In the genomic region with DNA sequence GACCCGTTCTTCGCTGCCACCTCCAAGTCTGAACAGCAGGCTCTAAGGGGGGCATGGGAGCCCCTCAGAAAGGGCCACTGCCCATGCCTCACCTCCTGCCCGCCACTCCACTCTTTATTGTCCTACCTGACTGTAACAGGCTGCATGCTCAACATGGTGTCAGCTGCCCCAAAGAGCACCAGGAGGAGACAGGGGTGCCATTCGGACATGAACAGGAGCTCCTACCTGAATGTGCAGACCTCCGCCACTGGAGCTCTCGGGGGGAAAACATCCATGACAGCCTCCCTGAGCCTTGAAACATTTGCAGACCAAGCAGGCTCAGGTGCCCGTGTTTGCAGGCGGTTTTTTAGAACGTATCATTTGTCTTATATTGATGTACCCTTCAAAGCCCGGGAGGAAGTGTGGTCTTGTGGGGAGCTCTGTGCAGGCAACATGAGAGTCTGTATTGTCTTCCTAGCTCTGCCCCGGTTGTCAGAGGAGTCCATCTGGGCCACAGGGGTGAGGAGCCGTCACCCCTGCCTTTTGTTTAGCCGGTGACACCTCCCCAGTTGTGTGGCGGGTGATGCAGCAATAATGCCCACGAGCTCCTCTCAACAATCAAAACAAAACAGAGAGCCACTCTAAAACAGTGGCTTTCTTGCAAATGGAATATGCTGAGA, we compare ENCODE assay signal across 13 cellular contexts. TPM values are rescaled to one million over a fixed set of nuclear protein-coding genes. Genes with fewer than 3 reads are reported as not detected.
DNase-seq lines count a peak whose midpoint lies in the region; ATAC-seq, FAIRE-seq and TF ChIP-seq lines count a peak whose summit lies in the region.
"Had no signal": no experiment of that assay in that cellular context is flagged by ENCODE, and none has a peak within 500 bp of the region (broad histone marks: within the 10 kb centered on the region; RNA-seq: fewer than 3 reads in every experiment).

No MANE protein-coding gene starts in this region.

- no peaks in the 10 kb centered on the region for H3K36me3 ChIP-seq in BLaER1
- no peaks in the 10 kb centered on the region for H3K36me3 ChIP-seq in BE2C

- no peak for ATAC-seq in Right ventricle myocardium inferior
- ATAC-seq: body of pancreas had no signal

- no peak for TF ChIP-seq CTCF in BE2C (IDR thresholded peaks at IDR 0.05; ENCODE audit: low read depth, low read length)

- DNase-seq in HTR-8/SVneo (ENCODE audit: insufficient read length, low spot score) (no peak), activated T-cell treated with anti-CD3 and anti-CD28 coated beads for 48 hours (ENCODE audit: low read depth) (peak; percentile 56), left kidney (ENCODE audit: low read depth, low spot score) (peak; percentile 14), BE2C (no peak), NCI-H69 (lab: John Stamatoyannopoulos, UW) (no peak), Right ventricle myocardium inferior (ENCODE audit: missing footprints) (no peak), NCI-H2171 (lab: John Stamatoyannopoulos, UW) (no peak)
- DNase-seq: NCI-H510A treated with DMSO at 0.1 percent for 48 hours, posterior cingulate gyrus had no signal

- peak overlapping the region; percentile 82 for H3K4me2 ChIP-seq in BLaER1

- peak; percentile 49 for FAIRE-seq in HTR-8/SVneo (lab: Jason Lieb, UNC)
- FAIRE-seq: RCC 7860 had no signal

- H3K9me3 ChIP-seq in BLaER1 = peaks cover 11% of the 10 kb centered on the region
- H3K9me3 ChIP-seq in BE2C = no peaks in the 10 kb centered on the region
- H3K9me3 ChIP-seq: body of pancreas had no signal

- H3K4me1 ChIP-seq in BLaER1 (peaks cover 22% of the 10 kb centered on the region), BE2C (no peaks in the 10 kb centered on the region)
- H3K4me1 ChIP-seq: body of pancreas had no signal

- intact Hi-C loops in Right ventricle myocardium inferior (cut with DNase I) = no loop called here

- peaks cover 21% of the 10 kb centered on the region for H4K20me1 ChIP-seq in BLaER1

- H3K4me3 ChIP-seq in BLaER1 = no peak overlapping the region
- H3K4me3 ChIP-seq in BE2C (ENCODE audit: low read depth, low read length) = no peak overlapping the region
- H3K4me3 ChIP-seq: body of pancreas had no signal

- H3K27me3 ChIP-seq in BLaER1 (peaks cover 28% of the 10 kb centered on the region), BE2C (no peaks in the 10 kb centered on the region; the same call in 1 of the 2 replicates)
- H3K27me3 ChIP-seq: body of pancreas had no signal

- H3K9ac ChIP-seq in BLaER1 = no peak overlapping the region

- no peak overlapping the region for H3K27ac ChIP-seq in BLaER1
- H3K27ac ChIP-seq: body of pancreas had no signal

RNA-seq across cellular contexts. Expression of a gene that starts 35.1 kb away (rescaled TPM):
- polyA plus RNA-seq in BE2C (2012; ENCODE audit: insufficient read depth, insufficient read length, low read depth) = 0.51 TPM
- total RNA-seq in Right ventricle myocardium inferior = 1.2 TPM
- total RNA-seq: fibroblast of villous mesenchyme had no signal

RNA-seq across cellular contexts. Expression of a gene that starts 35.8 kb away (rescaled TPM):
- not detected for polyA plus RNA-seq in BE2C (2012; ENCODE audit: insufficient read depth, insufficient read length, low read depth)
- 0.30 TPM for total RNA-seq in Right ventricle myocardium inferior
- total RNA-seq: fibroblast of villous mesenchyme had no signal

Comparison
In these comparisons a context has a peak if more than half of its experiments do, and no peak if none do; other contexts are left out.
1. DNase-seq: peak in activated T-cell treated with anti-CD3 and anti-CD28 coated beads for 48 hours (single experiment) and left kidney (single experiment); none in HTR-8/SVneo (single experiment), BE2C (single experiment), NCI-H69 (single experiment), Right ventricle myocardium inferior (single experiment) and NCI-H2171 (single experiment).